1 cellular context compared by ENCODE assay signal in the genomic region with DNA sequence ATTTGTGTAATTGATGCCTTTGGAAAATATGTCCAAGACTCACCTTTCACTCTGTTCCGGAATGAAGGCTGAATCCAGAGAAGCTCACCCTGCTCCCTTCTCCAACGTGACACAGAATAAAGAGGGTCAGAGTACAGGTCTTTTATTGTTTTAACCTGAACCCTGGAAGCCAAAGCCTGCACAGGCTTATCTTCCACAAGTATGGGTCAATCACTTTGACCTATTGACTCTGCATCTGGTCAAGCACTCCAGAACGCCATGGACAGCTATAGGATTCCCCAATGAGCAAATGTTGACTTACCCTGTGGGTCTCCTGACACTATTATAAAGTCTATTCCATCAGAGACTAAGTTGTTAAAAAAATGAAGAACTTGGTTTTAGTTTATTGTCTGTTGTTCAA.
A peak's percentile ranks its signal among the peaks of the same experiment; 100 is the strongest.
TF ChIP-seq lines count a peak whose summit lies in the region.

No MANE protein-coding gene starts in this region.

TF ChIP-seq in HepG2, 621 proteins besides CTCF, POLR2A, EP300 and RAD21 (continued from another document and continues in another):
- TF ChIP-seq TRIM22 (IDR thresholded peaks at IDR 0.05) (no peak), HMG20A (CRISPR knock-in tag; IDR thresholded peaks at IDR 0.05; ENCODE audit: borderline replicate concordance) (peak; percentile 67), TCF7 (IDR thresholded peaks at IDR 0.05; ENCODE audit: low read depth) (peak; percentile 55), RNF2 (conservative IDR thresholded peaks at IDR 0.05; ENCODE audit: low read depth) (0 out of 2 replicates have a peak, but pooled peaks have one; percentile 36), NR2F2 (IDR thresholded peaks at IDR 0.05; ENCODE audit: borderline replicate concordance, low read depth) (peak; percentile 100), FOXA3 (CRISPR knock-in tag; IDR thresholded peaks at IDR 0.05) (peak; percentile 73), ZNF281 (CRISPR knock-in tag; IDR thresholded peaks at IDR 0.05; ENCODE audit: borderline replicate concordance) (0 out of 2 replicates have a peak, but pooled peaks have one; percentile 13), MXD4 (CRISPR knock-in tag; IDR thresholded peaks at IDR 0.05) (no peak), ZNF512B (CRISPR knock-in tag; IDR thresholded peaks at IDR 0.05; ENCODE audit: borderline replicate concordance) (peak; percentile 43; the same call in 1 of the 2 replicates), NR2F1 (CRISPR knock-in tag; IDR thresholded peaks at IDR 0.05) (peak; percentile 89 to 97), ZFP91 (CRISPR knock-in tag; IDR thresholded peaks at IDR 0.05; ENCODE audit: borderline replicate concordance) (no peak), MAX (IDR thresholded peaks at IDR 0.05) (0 out of 2 replicates have a peak, but pooled peaks have one; percentile 13), DZIP1 (CRISPR knock-in tag; IDR thresholded peaks at IDR 0.05) (no peak), ZNF292 (CRISPR knock-in tag; IDR thresholded peaks at IDR 0.05; ENCODE audit: borderline replicate concordance, low read depth) (no peak), HDAC2 (CRISPR knock-in tag; IDR thresholded peaks at IDR 0.05) (peak; percentile 79), ZNF703 (CRISPR knock-in tag; IDR thresholded peaks at IDR 0.05; ENCODE audit: borderline replicate concordance) (peak; percentile 90; the same call in 1 of the 2 replicates), SOX6 (IDR thresholded peaks at IDR 0.05) (no peak), SOX6 (CRISPR knock-in tag; IDR thresholded peaks at IDR 0.05) (peak; percentile 82), ZNF510 (CRISPR knock-in tag; IDR thresholded peaks at IDR 0.05; ENCODE audit: low read depth) (no peak), SIX1 (CRISPR knock-in tag; IDR thresholded peaks at IDR 0.05; ENCODE audit: borderline replicate concordance) (peak; percentile 61; the same call in 1 of the 2 replicates), FOXA1 (IDR thresholded peaks at IDR 0.05) (no peak), FOXA1 (CRISPR knock-in tag; IDR thresholded peaks at IDR 0.05) (peak; percentile 62), ONECUT2 (CRISPR knock-in tag; IDR thresholded peaks at IDR 0.05) (peak; percentile 77), FOSL2 (CRISPR knock-in tag; IDR thresholded peaks at IDR 0.05) (peak; percentile 13; the same call in 1 of the 2 replicates), KDM1A (CRISPR knock-in tag; IDR thresholded peaks at IDR 0.05) (0 out of 2 replicates have a peak, but pooled peaks have one; percentile 28), HBP1 (CRISPR knock-in tag; IDR thresholded peaks at IDR 0.05; ENCODE audit: low read depth) (no peak), SOX5 (CRISPR knock-in tag; IDR thresholded peaks at IDR 0.05; ENCODE audit: borderline replicate concordance) (peak; percentile 63), PITX1 (CRISPR knock-in tag; IDR thresholded peaks at IDR 0.05) (peak; percentile 83), ZNF629 (CRISPR knock-in tag; conservative IDR thresholded peaks at IDR 0.05) (no peak), ZEB1 (IDR thresholded peaks at IDR 0.05; ENCODE audit: insufficient replicate concordance, low read depth) (no peak), ZMAT3 (CRISPR knock-in tag; conservative IDR thresholded peaks at IDR 0.05) (no peak), REST (IDR thresholded peaks at IDR 0.05; ENCODE audit: borderline replicate concordance in 1 of 2, low read depth in 1 of 2, low read length in 2 of 2) (peak in 1 of 2 experiments; percentile 83; a peak in 1 of 4 replicates)
- TF ChIP-seq, protein P1, sequence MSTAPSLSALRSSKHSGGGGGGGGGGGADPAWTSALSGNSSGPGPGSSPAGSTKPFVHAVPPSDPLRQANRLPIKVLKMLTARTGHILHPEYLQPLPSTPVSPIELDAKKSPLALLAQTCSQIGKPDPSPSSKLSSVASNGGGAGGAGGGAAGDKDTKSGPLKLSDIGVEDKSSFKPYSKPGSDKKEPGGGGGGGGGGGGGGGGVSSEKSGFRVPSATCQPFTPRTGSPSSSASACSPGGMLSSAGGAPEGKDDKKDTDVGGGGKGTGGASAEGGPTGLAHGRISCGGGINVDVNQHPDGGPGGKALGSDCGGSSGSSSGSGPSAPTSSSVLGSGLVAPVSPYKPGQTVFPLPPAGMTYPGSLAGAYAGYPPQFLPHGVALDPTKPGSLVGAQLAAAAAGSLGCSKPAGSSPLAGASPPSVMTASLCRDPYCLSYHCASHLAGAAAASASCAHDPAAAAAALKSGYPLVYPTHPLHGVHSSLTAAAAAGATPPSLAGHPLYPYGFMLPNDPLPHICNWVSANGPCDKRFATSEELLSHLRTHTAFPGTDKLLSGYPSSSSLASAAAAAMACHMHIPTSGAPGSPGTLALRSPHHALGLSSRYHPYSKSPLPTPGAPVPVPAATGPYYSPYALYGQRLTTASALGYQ (CRISPR knock-in tag; IDR thresholded peaks at IDR 0.05), result peak; percentile 91; the same call in 1 of the 2 replicates
- TF ChIP-seq, protein P2, sequence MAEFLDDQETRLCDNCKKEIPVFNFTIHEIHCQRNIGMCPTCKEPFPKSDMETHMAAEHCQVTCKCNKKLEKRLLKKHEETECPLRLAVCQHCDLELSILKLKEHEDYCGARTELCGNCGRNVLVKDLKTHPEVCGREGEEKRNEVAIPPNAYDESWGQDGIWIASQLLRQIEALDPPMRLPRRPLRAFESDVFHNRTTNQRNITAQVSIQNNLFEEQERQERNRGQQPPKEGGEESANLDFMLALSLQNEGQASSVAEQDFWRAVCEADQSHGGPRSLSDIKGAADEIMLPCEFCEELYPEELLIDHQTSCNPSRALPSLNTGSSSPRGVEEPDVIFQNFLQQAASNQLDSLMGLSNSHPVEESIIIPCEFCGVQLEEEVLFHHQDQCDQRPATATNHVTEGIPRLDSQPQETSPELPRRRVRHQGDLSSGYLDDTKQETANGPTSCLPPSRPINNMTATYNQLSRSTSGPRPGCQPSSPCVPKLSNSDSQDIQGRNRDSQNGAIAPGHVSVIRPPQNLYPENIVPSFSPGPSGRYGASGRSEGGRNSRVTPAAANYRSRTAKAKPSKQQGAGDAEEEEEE (CRISPR knock-in tag; IDR thresholded peaks at IDR 0.05; ENCODE audit: borderline replicate concordance), result no peak
